In genomic region chr3:41716391-41716910, GRCh38 we compare ENCODE assay signal across 10 cellular contexts.
DNase-seq lines count a peak whose midpoint lies in the region; ATAC-seq, FAIRE-seq and TF ChIP-seq lines count a peak whose summit lies in the region.
"Had no signal": no experiment of that assay in that cellular context is flagged by ENCODE, and none has a peak within 500 bp of the region (broad histone marks: within the 10 kb centered on the region; RNA-seq: fewer than 3 reads in every experiment).

No MANE protein-coding gene starts in this region.

- POLR2A ChIA-PET in HEK293T (lab: Yijun Ruan, JAX) = no interaction called here

- no peak overlapping the region for H3K4me3 ChIP-seq in astrocyte of the cerebellum (ENCODE audit: low read depth, low read length)

- DNase-seq in HEK293T (ENCODE audit: extremely low spot score) = no peak
- peak; percentile 44 for DNase-seq in astrocyte of the cerebellum (ENCODE audit: low read depth)
- peak; percentile 15 for DNase-seq in inferior parietal cortex (ENCODE audit: extremely low spot score)
- no peak for DNase-seq in SIG-M5 (lab: John Stamatoyannopoulos, UW)
- DNase-seq in NCI-H1930 (lab: John Stamatoyannopoulos, UW) = no peak
- DNase-seq in NCI-H1417 treated with DMSO at 0.1 percent for 48 hours (lab: John Stamatoyannopoulos, UW) = no peak
- DNase-seq: GOT3 had no signal

- CTCF ChIA-PET in HEK293T (lab: Yijun Ruan, JAX) = interaction anchor here (0.7 kb wide), 1 partner anchor 264 kb away, joined by 3 read pairs; no protein-coding TSS in a partner anchor

- FAIRE-seq in A204.1 (lab: Jason Lieb, UNC) = peak; percentile 94

- in situ Hi-C loops in astrocyte of the cerebellum (cut with HindIII; ENCODE audit: low sequenced_read_pairs) = loop anchor here (10.0 to 25.0 kb wide), 2 partner anchors 512 to 1129 kb away; no protein-coding TSS in a partner anchor

- no peak for ATAC-seq in GM18498 (IDR thresholded peaks at IDR 0.05; ENCODE audit: unreplicated experiment)
- ATAC-seq: activated naive CD4-positive, alpha-beta T cell treated with anti-CD3 and anti-CD28 coated beads, Interleukin-2, amount 50 U/mL, for 72 hours had no signal

- peak; percentile 52 for TF ChIP-seq CTCF in astrocyte of the cerebellum (IDR thresholded peaks at IDR 0.05; ENCODE audit: low read depth, low read length, missing control alignments)

TF ChIP-seq in HEK293T, 16 proteins besides CTCF, POLR2A, EP300 and RAD21:
- peak; percentile 94 for TF ChIP-seq PKNOX1 (IDR thresholded peaks at IDR 0.05)
- no peak for TF ChIP-seq FOXA1 (IDR thresholded peaks at IDR 0.05)
- no peak for TF ChIP-seq L3MBTL2 (conservative IDR thresholded peaks at IDR 0.05)

Comparison
In these comparisons a context has a peak if more than half of its experiments do, and no peak if none do; other contexts are left out.
1. DNase-seq: peak in astrocyte of the cerebellum (single experiment) and inferior parietal cortex (single experiment); none in HEK293T (single experiment), SIG-M5 (single experiment), NCI-H1930 (0 of 2) and NCI-H1417 treated with DMSO at 0.1 percent for 48 hours (single experiment).